Comparison of ENCODE assay signal across 8 cellular contexts in genomic region chr14:101721951-101722661, GRCh38. TPM values are rescaled to one million over a fixed set of nuclear protein-coding genes. Genes with fewer than 3 reads are reported as not detected.
A peak's percentile ranks its signal among the peaks of the same experiment; 100 is the strongest.
DNase-seq lines count a peak whose midpoint lies in the region; ATAC-seq and TF ChIP-seq lines count a peak whose summit lies in the region.

No MANE protein-coding gene starts in this region.

- 0 out of 2 replicates have a peak overlapping the region, but pooled peaks have one; percentile 57 for H2AFZ ChIP-seq in OCI-LY1 (ENCODE audit: low read length)

- peaks cover 0 to 3% (median 3%) of the 10 kb centered on the region in 3 donors for H3K36me3 Mint-ChIP-seq in immature natural killer cell

- intact Hi-C loops in sigmoid colon (cut with DNase I), result no loop called here

- peak; percentile 49 for DNase-seq in activated T-helper 9 cell treated with anti-CD3 and anti-CD28 coated beads, Interleukin-2, amount 50 U/mL, for 16 hours (ENCODE audit: low read depth)
- DNase-seq in immature natural killer cell (peak; percentile 91 to 95 (median 94)), NCI-H774 (lab: John Stamatoyannopoulos, UW) (no peak), sigmoid colon (no peak), NCI-H524 (lab: John Stamatoyannopoulos, UW) (no peak)
- DNase-seq in stimulated activated CD8-positive, alpha-beta memory T cell treated with anti-CD3 and anti-CD28 coated beads, Interleukin-12 subunit alpha, Interleukin-12 subunit beta, amount 100 ng/mL, for 1 hour (ENCODE audit: low read depth), result peak; percentile 62

- no peak for TF ChIP-seq EP300 in sigmoid colon (IDR thresholded peaks at IDR 0.05)

- H3K36me3 ChIP-seq in OCI-LY1 (ENCODE audit: insufficient read depth, low read length), result no peaks in the 10 kb centered on the region
- no peaks in the 10 kb centered on the region for H3K36me3 ChIP-seq in sigmoid colon

- 7 to 24% methylated on average over 21 of the region's 21 CpGs for WGBS in sigmoid colon, 2 donors

- H3F3A ChIP-seq in OCI-LY1 (ENCODE audit: insufficient read depth, low read length), result peaks cover 3% of the 10 kb centered on the region; the same call in 1 of the 2 replicates

- H3K27me3 Mint-ChIP-seq in immature natural killer cell (ENCODE audit: low read depth in 3 of 3), result peaks cover 21 to 44% (median 42%) of the 10 kb centered on the region in 3 donors

- H3K4me1 ChIP-seq in OCI-LY1 (ENCODE audit: insufficient read depth, low read length, severe bottlenecking) (peaks cover 16% of the 10 kb centered on the region), sigmoid colon (no peaks in the 10 kb centered on the region)

- H3K27me3 ChIP-seq in OCI-LY1 (ENCODE audit: insufficient read depth, low read length) (peaks cover under 1% of the 10 kb centered on the region; the same call in 1 of the 2 replicates), sigmoid colon (no peaks in the 10 kb centered on the region)

- no peaks in the 10 kb centered on the region for H3K9me3 Mint-ChIP-seq in immature natural killer cell

- H3K79me2 ChIP-seq in OCI-LY1 (ENCODE audit: insufficient read depth, low read length), result no peaks in the 10 kb centered on the region

- peak in 1 of 2 donors; percentile 34 for TF ChIP-seq POLR2A in sigmoid colon (IDR thresholded peaks at IDR 0.05)

- no peaks in the 10 kb centered on the region for H3K9me2 ChIP-seq in OCI-LY1 (ENCODE audit: low read depth, low read length)

- peak overlapping the region; percentile 97 to 100 (median 99) for H3K27ac Mint-ChIP-seq in immature natural killer cell

- peak overlapping the region; percentile 20 for H3K27ac ChIP-seq in OCI-LY1 (ENCODE audit: low read depth, low read length, poor library complexity, severe bottlenecking)
- peak overlapping the region in 2 of 4 donors; percentile 9 to 51 for H3K27ac ChIP-seq in sigmoid colon

- no peaks in the 10 kb centered on the region for H4K20me1 ChIP-seq in OCI-LY1 (ENCODE audit: insufficient read depth, low read length)

- H3K4me2 ChIP-seq in OCI-LY1 (ENCODE audit: low read length), result peak overlapping the region; percentile 33

- H3K9me3 ChIP-seq in OCI-LY1 (ENCODE audit: low read length), result no peaks in the 10 kb centered on the region
- no peaks in the 10 kb centered on the region for H3K9me3 ChIP-seq in sigmoid colon

- peak overlapping the region; percentile 58 to 89 (median 80) for H3K4me3 Mint-ChIP-seq in immature natural killer cell

- H3K9ac ChIP-seq in OCI-LY1 (ENCODE audit: low read length), result no peak overlapping the region

- peaks cover 74 to 83% of the 10 kb centered on the region in 2 donors for H3K4me1 Mint-ChIP-seq in immature natural killer cell

- H3K4me3 ChIP-seq in OCI-LY1 (ENCODE audit: low read depth, low read length, poor library complexity, severe bottlenecking), result peak overlapping the region; percentile 30
- H3K4me3 ChIP-seq in sigmoid colon, result no peak overlapping the region

- TF ChIP-seq CTCF in OCI-LY1 (IDR thresholded peaks at IDR 0.05; ENCODE audit: low read length) (no peak), sigmoid colon (IDR thresholded peaks at IDR 0.05) (no peak)

- peak; percentile 63 for ATAC-seq in GM18511 (IDR thresholded peaks at IDR 0.05; ENCODE audit: unreplicated experiment)

RNA-seq across cellular contexts. Expression of gene PPP2R5C, which starts 39.4 kb away (rescaled TPM):
- polyA plus RNA-seq in immature natural killer cell, result 100 to 1,000 TPM; 214 to 250 (median 236) TPM
- total RNA-seq in sigmoid colon, result 100 to 1,000 TPM; 115 to 175 (median 147) TPM
- 100 to 1,000 TPM in 2 of 3 donors, 10 to 100 TPM in 1; 90.2 to 133 (median 123) TPM for polyA plus RNA-seq in sigmoid colon

Comparison
In these comparisons a context has a peak if more than half of its experiments do, and no peak if none do; other contexts are left out.
1. DNase-seq: peak in activated T-helper 9 cell treated with anti-CD3 and anti-CD28 coated beads, Interleukin-2, amount 50 U/mL, for 16 hours (single experiment), immature natural killer cell (3 of 3) and stimulated activated CD8-positive, alpha-beta memory T cell treated with anti-CD3 and anti-CD28 coated beads, Interleukin-12 subunit alpha, Interleukin-12 subunit beta, amount 100 ng/mL, for 1 hour (single experiment); none in NCI-H774 (single experiment), sigmoid colon (single experiment) and NCI-H524 (0 of 2).